ENCODE assay signal across 8 cellular contexts in genomic region chr18:50298443-50299284, GRCh38. TPM values are rescaled to one million over a fixed set of nuclear protein-coding genes. Genes with fewer than 3 reads are reported as not detected.
A peak's percentile ranks its signal among the peaks of the same experiment; 100 is the strongest.
DNase-seq lines count a peak whose midpoint lies in the region; ATAC-seq and TF ChIP-seq lines count a peak whose summit lies in the region.

No MANE protein-coding gene starts in this region.

- H3K9ac ChIP-seq in MM.1S (ENCODE audit: low read length) = no peak overlapping the region; the same call in 1 of the 2 replicates

- no peak overlapping the region for H3K4me3 Mint-ChIP-seq in Calu3 (ENCODE audit: low read depth, unreplicated experiment)

- H4K20me1 ChIP-seq in MM.1S (ENCODE audit: insufficient read depth, low read length) = no peaks in the 10 kb centered on the region

- ATAC-seq in esophagus mucosa (peak; percentile 32), GM18505 (IDR thresholded peaks at IDR 0.05; ENCODE audit: unreplicated experiment) (no peak)

- no peaks in the 10 kb centered on the region for H3K27me3 Mint-ChIP-seq in Calu3 (ENCODE audit: unreplicated experiment)

- H3K4me1 ChIP-seq in MM.1S (ENCODE audit: low read length) = no peaks in the 10 kb centered on the region

- no peak overlapping the region for H2AFZ ChIP-seq in MM.1S (ENCODE audit: low read length)

- no peaks in the 10 kb centered on the region for H3K9me3 Mint-ChIP-seq in Calu3 (ENCODE audit: low read depth, unreplicated experiment)

- peak overlapping the region; percentile 78; the same call in 1 of the 2 replicates for H3K4me2 ChIP-seq in MM.1S (ENCODE audit: low read depth, low read length)

- H3K27ac Mint-ChIP-seq in Calu3 (ENCODE audit: unreplicated experiment) = peak overlapping the region; percentile 75

- no TSS peak for BruUV-seq in Calu3 (replicated peaks; lab: Mats Ljungman, UMichigan)

- no peaks in the 10 kb centered on the region for H3K79me2 ChIP-seq in MM.1S (ENCODE audit: low read length)

- H3K27me3 ChIP-seq in MM.1S (replicated peaks; ENCODE audit: insufficient read depth, low read length) = no peaks in the 10 kb centered on the region

- TF ChIP-seq CTCF in Calu3 (IDR thresholded peaks at IDR 0.05; ENCODE audit: unreplicated experiment) (no peak), MM.1S (IDR thresholded peaks at IDR 0.05; ENCODE audit: low read length) (no peak)

- CTCF ChIA-PET in Calu3 (lab: Charles Lee) = interaction anchor here (0.6 kb wide), 2 partner anchors 243 to 285 kb away, joined by 3 to 5 read pairs; no protein-coding TSS in a partner anchor

- no peaks in the 10 kb centered on the region for H3K36me3 Mint-ChIP-seq in Calu3 (ENCODE audit: insufficient read depth, unreplicated experiment)

- no peak overlapping the region for H3K27ac ChIP-seq in MM.1S (ENCODE audit: low read length)

- H3K9me2 ChIP-seq in MM.1S (replicated peaks; ENCODE audit: insufficient read depth, low read length) = no peaks in the 10 kb centered on the region

- H3K4me3 ChIP-seq in MM.1S (ENCODE audit: low read length) = peak overlapping the region; percentile 49

- H3F3A ChIP-seq in MM.1S (ENCODE audit: insufficient read depth, low read length) = no peaks in the 10 kb centered on the region

- no peaks in the 10 kb centered on the region for H3K9me3 ChIP-seq in MM.1S (replicated peaks; ENCODE audit: insufficient read depth, low read length)

- DNase-seq in Calu3 = no peak
- no peak for DNase-seq in MM.1S
- peak; percentile 21 for DNase-seq in retina
- no peak for DNase-seq in NCI-H345 (lab: John Stamatoyannopoulos, UW)
- no peak for DNase-seq in DMS114 treated with DMSO at 0.1 percent for 48 hours (lab: John Stamatoyannopoulos, UW; ENCODE audit: unreplicated experiment)
- no peak for DNase-seq in LoVo (ENCODE audit: low spot score)

- no peaks in the 10 kb centered on the region for H3K36me3 ChIP-seq in MM.1S (replicated peaks; ENCODE audit: insufficient read depth, low read length)

- H3K4me1 Mint-ChIP-seq in Calu3 (ENCODE audit: low read depth, unreplicated experiment) = peaks cover 12% of the 10 kb centered on the region

- TF ChIP-seq POLR2A in GM18505 (IDR thresholded peaks at IDR 0.05; ENCODE audit: borderline replicate concordance, extremely low read depth, insufficient read depth, insufficient read length) = no peak

- intact Hi-C loops in Calu3 (cut with micrococcal nuclease; ENCODE audit: unreplicated experiment) = no loop called here

RNA-seq across cellular contexts. Expression of gene CXXC1, which starts 11.2 kb away (rescaled TPM):
- total RNA-seq in Calu3 (2022) = 75.1 and 95.2 TPM in 2 replicates
- 31.4 TPM for total RNA-seq in esophagus mucosa

RNA-seq across cellular contexts. Expression of gene MBD1, which starts 17.3 kb away (rescaled TPM):
- total RNA-seq in Calu3 (2022) = 70.5 and 88.0 TPM in 2 replicates
- total RNA-seq in esophagus mucosa = 44.2 TPM

RNA-seq across cellular contexts. Expression of gene CFAP53, which starts 32.4 kb away (rescaled TPM):
- total RNA-seq in Calu3 (2022) (0.94 and 0.98 TPM in 2 replicates), esophagus mucosa (0.36 TPM)
